ENCODE assay signal across 8 cellular contexts in genomic region chr19:4792019-4792865, GRCh38. TPM values are rescaled to one million over a fixed set of nuclear protein-coding genes. Genes with fewer than 3 reads are reported as not detected.
A peak's percentile ranks its signal among the peaks of the same experiment; 100 is the strongest.
DNase-seq lines count a peak whose midpoint lies in the region; TF ChIP-seq lines count a peak whose summit lies in the region.
"Not testable (repeated sequence)": the region's sequence is repeated elsewhere in the genome, so short reads cannot be mapped to it uniquely, and the experiment has no call there.

No MANE protein-coding gene starts in this region.

- intact Hi-C loops in PC-9 (cut with micrococcal nuclease; ENCODE audit: unreplicated experiment), result not testable (repeated sequence)

- H3K9me2 ChIP-seq in PC-9 (ENCODE audit: insufficient read depth), result not testable (repeated sequence)

- H3K9ac ChIP-seq in H9 (ENCODE audit: extremely low read depth, insufficient read length, low read length) (peak overlapping the region; percentile 85), skeletal muscle satellite cell (ENCODE audit: low read depth, low read length) (peak overlapping the region; percentile 93)

- H2BK5ac ChIP-seq in H9 (ENCODE audit: insufficient read length, low read length), result not testable (repeated sequence)

- not testable (repeated sequence) for H3K36me3 ChIP-seq in PC-9 (ENCODE audit: low read depth); cardiac muscle cell
- H3K36me3 ChIP-seq in skeletal muscle satellite cell (ENCODE audit: insufficient read depth, low read length), result peaks cover 38% of the 10 kb centered on the region

- CTCF ChIA-PET in AG04449 (lab: Yijun Ruan, JAX), result interaction anchor here (1.2 to 10.5 kb wide), 9 partner anchors 10 to 233 kb away, joined by 3 to 315 read pairs (median 17); partner anchors contain the start of gene DPP9
- CTCF ChIA-PET in PC-9 (lab: Charles Lee), result interaction anchor here (0.8 kb wide), 1 partner anchor 237 kb away, joined by 16 read pairs; no protein-coding TSS in a partner anchor

- not testable (repeated sequence) for H3F3A ChIP-seq in PC-9 (ENCODE audit: insufficient read depth, low read depth)

- H3K79me2 ChIP-seq in H9 (ENCODE audit: insufficient read depth, low read length), result not testable (repeated sequence)
- H3K79me2 ChIP-seq in PC-9 (ENCODE audit: low read depth), result peaks cover 47% of the 10 kb centered on the region

- POLR2A ChIA-PET in AG04449 (lab: Yijun Ruan, JAX), result interaction anchor here (0.5 to 1.3 kb wide), 7 partner anchors 19 to 119 kb away, joined by 3 to 5 read pairs (median 4); partner anchors contain the start of gene PLIN3
- POLR2A ChIA-PET in PC-9 (lab: Charles Lee; ENCODE audit: unreplicated experiment), result not testable (repeated sequence)

- H3K9me3 ChIP-seq in H9 (ENCODE audit: control insufficient read depth, low read depth, low read length); PC-9 (ENCODE audit: insufficient read depth, low read depth); cardiac muscle cell (ENCODE audit: low read depth); mononuclear cell (ENCODE audit: low read depth, low read length); skeletal muscle satellite cell (replicated peaks; ENCODE audit: low read length): not testable (repeated sequence)

- H3T11ph ChIP-seq in H9 (ENCODE audit: low read length), result not testable (repeated sequence)

- peak overlapping the region; percentile 69 for H3K18ac ChIP-seq in H9 (ENCODE audit: insufficient read length, low read depth, low read length)

- H2BK120ac ChIP-seq in H9 (ENCODE audit: low read depth, low read length, poor library complexity, severe bottlenecking), result not testable (repeated sequence)

- H3K27ac ChIP-seq in H9 (ENCODE audit: insufficient read length, low read depth, low read length), result not testable (repeated sequence)
- H3K27ac ChIP-seq in PC-9, result peak overlapping the region; percentile 58
- peak overlapping the region; percentile 89 for H3K27ac ChIP-seq in caudate nucleus (ENCODE audit: low read depth, low read length)
- H3K27ac ChIP-seq in cardiac muscle cell, result peak overlapping the region; percentile 95

- not testable (repeated sequence) for BruUV-seq in PC-9 (replicated peaks; lab: Mats Ljungman, UMichigan)

- not testable (repeated sequence) for H2BK15ac ChIP-seq in H9 (ENCODE audit: low read depth, low read length)

- not testable (repeated sequence) for H3K4ac ChIP-seq in H9 (ENCODE audit: low read depth, low read length)

- not testable (repeated sequence) for H2AFZ ChIP-seq in H9 (ENCODE audit: low read length)
- H2AFZ ChIP-seq in PC-9, result peak overlapping the region; percentile 68; the same call in 1 of the 2 replicates

- not testable (repeated sequence) for H3K9me3 Mint-ChIP-seq in H9; activated T-cell treated with anti-CD3 and anti-CD28 coated beads, Interleukin-2, amount 50 U/mL, for 24 hours

- H4K91ac ChIP-seq in H9 (ENCODE audit: insufficient read length, low read depth, low read length), result not testable (repeated sequence)

- not testable (repeated sequence) for H3K79me1 ChIP-seq in H9 (ENCODE audit: insufficient read depth, low read depth, low read length, poor library complexity, severe bottlenecking)

- peak overlapping the region; percentile 76 for H3K4me3 ChIP-seq in AG04449 (ENCODE audit: low read depth, low read length)
- peak overlapping the region; percentile 73 for H3K4me3 ChIP-seq in PC-9
- H3K4me3 ChIP-seq in cardiac muscle cell, result peak overlapping the region; percentile 79
- peak overlapping the region; percentile 71 for H3K4me3 ChIP-seq in mononuclear cell (ENCODE audit: low read length)
- peak overlapping the region; percentile 91 for H3K4me3 ChIP-seq in skeletal muscle satellite cell (ENCODE audit: low read length)

- peak overlapping the region; percentile 57 for H3K4me2 ChIP-seq in H9 (ENCODE audit: insufficient read depth, insufficient read length, low read length)
- peak overlapping the region; percentile 82 for H3K4me2 ChIP-seq in PC-9
- peak overlapping the region; percentile 97 for H3K4me2 ChIP-seq in skeletal muscle satellite cell (ENCODE audit: low read length)

- H4K20me1 ChIP-seq in H9 (ENCODE audit: control insufficient read depth, insufficient read depth, insufficient read length); PC-9 (ENCODE audit: insufficient read depth): not testable (repeated sequence)

- peak overlapping the region in 1 of 3 experiments; percentile 93; a peak in 2 of 7 replicates for H3K27ac Mint-ChIP-seq in H9
- H3K27ac Mint-ChIP-seq in activated T-cell treated with anti-CD3 and anti-CD28 coated beads, Interleukin-2, amount 50 U/mL, for 24 hours, result peak overlapping the region; percentile 96

- not testable (repeated sequence) for H3K4me1 ChIP-seq in H9 (ENCODE audit: insufficient read depth, low read length); PC-9 (replicated peaks; ENCODE audit: insufficient read depth); cardiac muscle cell (ENCODE audit: low read depth)
- H3K4me1 ChIP-seq in mononuclear cell (ENCODE audit: insufficient read depth, low read length) (peaks cover 32% of the 10 kb centered on the region), skeletal muscle satellite cell (ENCODE audit: control insufficient read depth, insufficient read depth, low read length) (peaks cover 26% of the 10 kb centered on the region)

- H3K23me2 ChIP-seq in H9 (ENCODE audit: insufficient read length, low read depth, low read length, poor library complexity, severe bottlenecking), result not testable (repeated sequence)

- not testable (repeated sequence) for H4K8ac ChIP-seq in H9 (replicated peaks; ENCODE audit: insufficient read length, low read depth, low read length)

- H3K36me3 Mint-ChIP-seq in H9 (ENCODE audit: insufficient read depth in 1 of 3, low read depth in 3 of 3), result peaks cover 9 to 44% (median 42%) of the 10 kb centered on the region in 3 experiments; a peak in 6 of 7 replicates
- peaks cover 50% of the 10 kb centered on the region for H3K36me3 Mint-ChIP-seq in activated T-cell treated with anti-CD3 and anti-CD28 coated beads, Interleukin-2, amount 50 U/mL, for 24 hours (ENCODE audit: low read depth)

- H2BK20ac ChIP-seq in H9 (ENCODE audit: low read depth, low read length, poor library complexity, severe bottlenecking), result not testable (repeated sequence)

- H3K23ac ChIP-seq in H9 (ENCODE audit: insufficient read length, low read depth, low read length), result not testable (repeated sequence)

- peak overlapping the region; percentile 73 to 86 for H3K4me3 Mint-ChIP-seq in H9
- peak overlapping the region; percentile 88 for H3K4me3 Mint-ChIP-seq in activated T-cell treated with anti-CD3 and anti-CD28 coated beads, Interleukin-2, amount 50 U/mL, for 24 hours

- H4K5ac ChIP-seq in H9 (ENCODE audit: insufficient read length, low read depth, low read length), result not testable (repeated sequence)

- H3K56ac ChIP-seq in H9 (ENCODE audit: insufficient read length, low read depth, low read length), result not testable (repeated sequence)

- H3K14ac ChIP-seq in H9 (ENCODE audit: insufficient read depth, low read length), result peak overlapping the region; percentile 72; the same call in 1 of the 2 replicates

- DNase-seq in AG04449 (ENCODE audit: low read depth, low spot score); H9; PC-9; activated T-cell treated with anti-CD3 and anti-CD28 coated beads, Interleukin-2, amount 50 U/mL, for 24 hours; cardiac muscle cell (ENCODE audit: low read depth in 1 of 2, low spot score in 1 of 2): not testable (repeated sequence)
- peak in 1 of 61 donors; percentile 43 for DNase-seq in caudate nucleus (lab: John Stamatoyannopoulos, UW)

- H2AK5ac ChIP-seq in H9 (ENCODE audit: insufficient read length, low read length), result not testable (repeated sequence)

- not testable (repeated sequence) for H3K27me3 ChIP-seq in H9 (ENCODE audit: insufficient read depth, low read length); PC-9 (ENCODE audit: insufficient read depth, low read depth); cardiac muscle cell; mononuclear cell (ENCODE audit: insufficient read depth, low read length); skeletal muscle satellite cell (ENCODE audit: control insufficient read depth, insufficient read depth, low read length)

- H2BK12ac ChIP-seq in H9 (ENCODE audit: insufficient read length, low read depth, low read length), result not testable (repeated sequence)

- WGBS in H9 (ENCODE audit: extremely low coverage, insufficient read length, low lambda C conversion rate), result no CpG with 5 or more reads among the region's 75 CpGs

- H3K27me3 Mint-ChIP-seq in H9 (ENCODE audit: low read depth); activated T-cell treated with anti-CD3 and anti-CD28 coated beads, Interleukin-2, amount 50 U/mL, for 24 hours: not testable (repeated sequence)

- peaks cover 2 to 12% of the 10 kb centered on the region in 2 experiments; a peak in 3 of 4 replicates for H3K4me1 Mint-ChIP-seq in H9
- H3K4me1 Mint-ChIP-seq in activated T-cell treated with anti-CD3 and anti-CD28 coated beads, Interleukin-2, amount 50 U/mL, for 24 hours (ENCODE audit: low read depth), result peaks cover 45% of the 10 kb centered on the region

- not testable (repeated sequence) for TF ChIP-seq CTCF in AG04449 (IDR thresholded peaks at IDR 0.05; ENCODE audit: insufficient read depth, low read length, missing control alignments); H9 (conservative IDR thresholded peaks at IDR 0.05); PC-9 (conservative IDR thresholded peaks at IDR 0.05); cardiac muscle cell (IDR thresholded peaks at IDR 0.05; ENCODE audit: low read depth, low read length)

RNA-seq across cellular contexts. Expression of gene FEM1A, which starts 0.7 kb away (rescaled TPM):
- total RNA-seq in H9 (2021), result 20.0 and 21.0 TPM in 2 replicates
- 6.5 and 7.0 TPM in 2 replicates for total RNA-seq in PC-9 (2021)
- 22.0 and 27.9 TPM in 2 replicates for total RNA-seq in cardiac muscle cell
- 2.6 and 2.8 TPM in 2 replicates for polyA plus RNA-seq in cardiac muscle cell
- 15.1 TPM for total RNA-seq in mononuclear cell
- 10.4 and 12.5 TPM in 2 replicates for total RNA-seq in skeletal muscle satellite cell (2012; rRNA removed)

RNA-seq across cellular contexts. Expression of gene TICAM1, which starts 39.3 kb away (rescaled TPM):
- total RNA-seq in H9 (2021) (0.48 and 0.57 TPM in 2 replicates), PC-9 (2021) (9.9 and 12.7 TPM in 2 replicates), cardiac muscle cell (0.21 and 1.5 TPM in 2 replicates), mononuclear cell (7.0 TPM)
- 0.38 and 4.2 TPM in 2 replicates for polyA plus RNA-seq in cardiac muscle cell
- 3.7 and 4.1 TPM in 2 replicates for total RNA-seq in skeletal muscle satellite cell (2012; rRNA removed)
